9 cellular contexts compared by ENCODE assay signal in the genomic region with DNA sequence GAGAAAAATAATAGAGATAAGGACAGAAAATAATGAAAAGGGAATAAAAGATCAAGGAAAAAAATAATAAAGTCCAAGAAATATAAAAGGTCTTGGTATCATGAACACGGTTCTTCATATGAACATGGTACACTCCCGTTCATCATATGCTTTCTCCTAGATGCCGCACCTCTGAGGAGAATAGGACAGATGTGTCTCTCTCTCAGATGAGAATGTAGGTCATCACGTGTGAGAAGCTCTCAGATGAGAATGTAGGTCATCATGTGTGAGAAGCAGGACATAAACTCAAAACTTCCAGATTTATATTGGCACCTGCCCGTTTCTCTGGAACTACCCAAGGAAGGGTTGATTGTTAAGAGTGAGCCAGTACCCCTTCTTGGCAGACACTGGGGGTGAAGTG. TPM values are rescaled to one million over a fixed set of nuclear protein-coding genes. Genes with fewer than 3 reads are reported as not detected.
"Had no signal": no experiment of that assay in that cellular context is flagged by ENCODE, and none has a peak within 500 bp of the region (broad histone marks: within the 10 kb centered on the region; RNA-seq: fewer than 3 reads in every experiment).

No MANE protein-coding gene starts in this region.

- H3K4me3 Mint-ChIP-seq: GM23338, H9, IgD-negative memory B cell had no signal

- H3K9me3 Mint-ChIP-seq: GM23338 had no signal

- ATAC-seq: GM23338, HepG2 had no signal

- H3K36me3 Mint-ChIP-seq: IgD-negative memory B cell had no signal

- H3K4me3 ChIP-seq: GM23338 had no signal

- FAIRE-seq: H1, H54, HepG2 had no signal

- H3K27ac Mint-ChIP-seq: GM23338, H9, IgD-negative memory B cell had no signal

- H3K4me1 Mint-ChIP-seq: GM23338, IgD-negative memory B cell had no signal

- DNase-seq: H9, HCEC 1CT, KBM-7 had no signal

RNA-seq across cellular contexts. Expression of a gene that starts 29.9 kb away (rescaled TPM):
- total RNA-seq: GM23338, H1, H9, HepG2, HT-29 had no signal

RNA-seq across cellular contexts. Expression of a gene that starts 52.5 kb away (rescaled TPM):
- total RNA-seq: GM23338, H1, H9, HepG2, HT-29 had no signal
